ENCODE assay signal across 8 cellular contexts in genomic region chr6:116087437-116088027, GRCh38. TPM values are rescaled to one million over a fixed set of nuclear protein-coding genes. Genes with fewer than 3 reads are reported as not detected.
DNase-seq lines count a peak whose midpoint lies in the region; ATAC-seq, FAIRE-seq and TF ChIP-seq lines count a peak whose summit lies in the region.

No MANE protein-coding gene starts in this region.

- peak; percentile 91 for ATAC-seq in GM19463 (IDR thresholded peaks at IDR 0.05; ENCODE audit: unreplicated experiment)
- peak; percentile 97 for ATAC-seq in HG03159 (IDR thresholded peaks at IDR 0.05; ENCODE audit: unreplicated experiment)

- FAIRE-seq in bronchial epithelial cell (lab: Jason Lieb, UNC) = no peak

- no peak for TF ChIP-seq CTCF in bronchial epithelial cell (IDR thresholded peaks at IDR 0.05; ENCODE audit: insufficient read depth, low read length, severe bottlenecking)

- H3K36me3 ChIP-seq in bronchial epithelial cell (ENCODE audit: control insufficient read depth, insufficient read depth, low read length) = no peaks in the 10 kb centered on the region

- H3K27me3 ChIP-seq in bronchial epithelial cell (ENCODE audit: control insufficient read depth, insufficient read depth, low read length) = no peaks in the 10 kb centered on the region

- no peak overlapping the region for H3K4me3 ChIP-seq in bronchial epithelial cell (ENCODE audit: low read depth, low read length)

- in situ Hi-C loops in Caki2 (cut with HindIII; ENCODE audit: low pct_unique_long_range_greater_than_20kb, low sequenced_read_pairs) (no loop called here), KBM-7 (cut with MboI; ENCODE audit: low pct_unique_long_range_greater_than_20kb, low sequenced_read_pairs) (no loop called here)

- DNase-seq in Caki2 (ENCODE audit: low read depth) (peak; percentile 40), bronchial epithelial cell (ENCODE audit: low read depth) (peak; percentile 88), KBM-7 (no peak), DMS79 treated with DMSO at 0.1 percent for 48 hours (lab: John Stamatoyannopoulos, UW) (no peak), NCI-H2227 (lab: John Stamatoyannopoulos, UW; ENCODE audit: unreplicated experiment) (no peak)
- no peak for DNase-seq in activated CD4-positive, alpha-beta T cell treated with anti-CD3 and anti-CD28 coated beads for 48 hours

RNA-seq across cellular contexts. Expression of gene NT5DC1, which starts 13.1 kb away (rescaled TPM):
- total RNA-seq in Caki2 (2014; rRNA removed; shearing (Covaris generic); ENCODE audit: low replicate concordance) = 9.4 and 12.3 TPM in 2 replicates
- 3.4 and 5.6 TPM in 2 replicates for total RNA-seq in bronchial epithelial cell

RNA-seq across cellular contexts. Expression of gene FRK, which starts 26.8 kb away (rescaled TPM):
- total RNA-seq in Caki2 (2014; rRNA removed; shearing (Covaris generic); ENCODE audit: low replicate concordance) = 5.0 and 5.1 TPM in 2 replicates
- total RNA-seq in bronchial epithelial cell = 1.3 and 3.1 TPM in 2 replicates

RNA-seq across cellular contexts. Expression of gene COL10A1, which starts 38.4 kb away (rescaled TPM):
- not detected in 2 replicates for total RNA-seq in Caki2 (2014; rRNA removed; shearing (Covaris generic); ENCODE audit: low replicate concordance)
- not detected in 2 replicates for total RNA-seq in bronchial epithelial cell

Comparison
In these comparisons a context has a peak if more than half of its experiments do, and no peak if none do; other contexts are left out.
1. DNase-seq: peak in Caki2 (single experiment) and bronchial epithelial cell (single experiment); none in KBM-7 (single experiment), DMS79 treated with DMSO at 0.1 percent for 48 hours (single experiment), NCI-H2227 (single experiment) and activated CD4-positive, alpha-beta T cell treated with anti-CD3 and anti-CD28 coated beads for 48 hours (single experiment).